ENCODE assay signal across 9 cellular contexts in genomic region chr3:171704002-171704401, GRCh38.
DNase-seq lines count a peak whose midpoint lies in the region; ATAC-seq and TF ChIP-seq lines count a peak whose summit lies in the region.
"Had no signal": no experiment of that assay in that cellular context is flagged by ENCODE, and none has a peak within 500 bp of the region (broad histone marks: within the 10 kb centered on the region; RNA-seq: fewer than 3 reads in every experiment).

No MANE protein-coding gene starts in this region.

- no peak overlapping the region for H3K9ac ChIP-seq in GM23248
- no peak overlapping the region for H3K9ac ChIP-seq in NT2/D1 (ENCODE audit: insufficient read length, low read depth)

- no peaks in the 10 kb centered on the region for H3F3A ChIP-seq in GM23248 (ENCODE audit: insufficient read depth)

- 37 to 58% methylated on average over 2 of the region's 2 CpGs for WGBS in GM23248 (ENCODE audit: low coverage in 1 of 2, low lambda C conversion rate in 2 of 2, missing lambda C conversion rate in 2 of 2), 2 experiments

- H3K27ac Mint-ChIP-seq in chondrocyte (ENCODE audit: unreplicated experiment) (no peak overlapping the region), neural crest cell (ENCODE audit: unreplicated experiment) (no peak overlapping the region)

- DNase-seq in COR-L47 (lab: John Stamatoyannopoulos, UW) (peak; percentile 26), GM23248 (peak; percentile 61), NT2/D1 (ENCODE audit: low read depth, low spot score) (peak; percentile 32), chondrocyte (ENCODE audit: low spot score) (no peak), neural crest cell (ENCODE audit: low read depth, low spot score) (no peak), mucosa of gallbladder (ENCODE audit: low spot score) (no peak)

- H3K27me3 ChIP-seq in GM23248 (replicated peaks; ENCODE audit: insufficient read depth) = no peaks in the 10 kb centered on the region
- H3K27me3 ChIP-seq in NT2/D1 (ENCODE audit: insufficient read depth, insufficient read length) = no peaks in the 10 kb centered on the region
- H3K27me3 ChIP-seq: SJSA1 had no signal

- TF ChIP-seq CTCF in chondrocyte (IDR thresholded peaks at IDR 0.05) (peak; percentile 74), neural crest cell (conservative IDR thresholded peaks at IDR 0.05) (peak; percentile 65)

- in situ Hi-C loops in GM23248 (cut with MboI) = no loop called here

- H4K20me1 ChIP-seq in GM23248 (ENCODE audit: insufficient read depth) = no peaks in the 10 kb centered on the region

- H3K27me3 Mint-ChIP-seq in chondrocyte (ENCODE audit: low read depth) (no peaks in the 10 kb centered on the region), neural crest cell (ENCODE audit: low read depth) (no peaks in the 10 kb centered on the region)

- H3K4me3 Mint-ChIP-seq in chondrocyte (ENCODE audit: unreplicated experiment) = no peak overlapping the region
- H3K4me3 Mint-ChIP-seq in neural crest cell = no peak overlapping the region

- H3K79me2 ChIP-seq in GM23248 (ENCODE audit: insufficient read depth) = no peaks in the 10 kb centered on the region

- H2AFZ ChIP-seq in GM23248 = no peak overlapping the region

- H3K4me1 ChIP-seq in GM23248 (ENCODE audit: insufficient read depth) (no peaks in the 10 kb centered on the region), NT2/D1 (ENCODE audit: insufficient read depth, insufficient read length) (peaks cover 5% of the 10 kb centered on the region)
- H3K4me1 ChIP-seq: SJSA1 had no signal

- H3K4me1 Mint-ChIP-seq in chondrocyte (ENCODE audit: low read depth) (peaks cover 7% of the 10 kb centered on the region), neural crest cell (peaks cover 4% of the 10 kb centered on the region)

- no peaks in the 10 kb centered on the region for H3K36me3 ChIP-seq in GM23248 (ENCODE audit: low read depth)
- no peaks in the 10 kb centered on the region for H3K36me3 ChIP-seq in NT2/D1 (ENCODE audit: insufficient read depth, insufficient read length, low read length)
- H3K36me3 ChIP-seq: SJSA1 had no signal

- H3K9me2 ChIP-seq in GM23248 (ENCODE audit: insufficient read depth) = no peaks in the 10 kb centered on the region

- no peak overlapping the region for H3K27ac ChIP-seq in GM23248
- H3K27ac ChIP-seq: SJSA1 had no signal

- H3K9me3 Mint-ChIP-seq in chondrocyte (ENCODE audit: low read depth) (peaks cover 8% of the 10 kb centered on the region), neural crest cell (peaks cover 15% of the 10 kb centered on the region)

- peaks cover 11% of the 10 kb centered on the region for H3K36me3 Mint-ChIP-seq in chondrocyte (ENCODE audit: low read depth)
- H3K36me3 Mint-ChIP-seq in neural crest cell (ENCODE audit: low read depth) = peaks cover 9% of the 10 kb centered on the region

- H3K9me3 ChIP-seq in GM23248 (ENCODE audit: low read depth) (no peaks in the 10 kb centered on the region), NT2/D1 (ENCODE audit: insufficient read depth, low read length) (peaks cover 11% of the 10 kb centered on the region)
- H3K9me3 ChIP-seq: SJSA1 had no signal

- H3K4me3 ChIP-seq in GM23248 = no peak overlapping the region
- no peak overlapping the region for H3K4me3 ChIP-seq in NT2/D1 (ENCODE audit: insufficient read length, low read depth)
- H3K4me3 ChIP-seq: SJSA1 had no signal

- no peak overlapping the region for H3K4me2 ChIP-seq in GM23248 (ENCODE audit: unreplicated experiment)

- ATAC-seq in GM19397 (IDR thresholded peaks at IDR 0.05; ENCODE audit: unreplicated experiment) = no peak
- no peak for ATAC-seq in HG03342 (IDR thresholded peaks at IDR 0.05; ENCODE audit: unreplicated experiment)

Comparison
In these comparisons a context has a peak if more than half of its experiments do, and no peak if none do; other contexts are left out.
1. DNase-seq: peak in COR-L47 (single experiment), GM23248 (single experiment) and NT2/D1 (single experiment); none in chondrocyte (single experiment), neural crest cell (single experiment) and mucosa of gallbladder (single experiment).